1 cellular context compared by ENCODE assay signal in the genomic region with DNA sequence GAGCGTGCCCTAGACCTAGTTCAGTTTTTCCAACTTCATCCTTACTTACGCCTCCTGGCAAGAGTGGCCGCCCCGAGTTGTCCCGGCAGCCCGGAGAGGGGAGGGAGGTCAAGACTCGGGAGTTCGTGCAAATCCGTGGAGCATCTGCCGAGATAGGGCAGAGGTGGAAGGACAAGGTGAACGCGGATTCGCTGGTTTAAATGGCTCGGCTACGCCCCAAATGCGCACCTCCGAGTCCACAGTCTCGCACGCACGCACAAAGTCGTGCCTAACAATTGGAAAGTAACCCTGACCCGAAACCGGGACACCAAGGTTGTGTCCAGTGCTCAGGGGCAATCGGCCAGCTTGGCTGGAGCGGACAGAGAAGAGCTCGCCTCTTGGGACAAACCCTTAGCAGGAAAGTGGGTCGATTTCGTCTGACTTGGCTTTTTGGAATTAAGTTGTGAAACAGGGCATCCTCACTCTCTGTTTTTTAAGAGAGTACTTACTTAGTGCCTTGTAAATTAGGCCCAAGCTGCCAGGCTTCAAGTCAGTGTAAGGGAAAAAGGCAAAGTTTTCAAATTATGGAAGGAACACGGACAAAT.
TF ChIP-seq lines count a peak whose summit lies in the region.

No MANE protein-coding gene starts in this region.

TF ChIP-seq in WTC11, 78 proteins besides CTCF, POLR2A, EP300 and RAD21 (continued from another document):
- 0 out of 2 replicates have a peak, but pooled peaks have one; percentile 12 for TF ChIP-seq ZNF219 (CRISPR knock-in tag; IDR thresholded peaks at IDR 0.05; ENCODE audit: borderline replicate concordance)
- no peak for TF ChIP-seq ZNF121 (CRISPR knock-in tag; IDR thresholded peaks at IDR 0.05)
- TF ChIP-seq, protein P1, sequence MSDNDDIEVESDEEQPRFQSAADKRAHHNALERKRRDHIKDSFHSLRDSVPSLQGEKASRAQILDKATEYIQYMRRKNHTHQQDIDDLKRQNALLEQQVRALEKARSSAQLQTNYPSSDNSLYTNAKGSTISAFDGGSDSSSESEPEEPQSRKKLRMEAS (CRISPR knock-in tag; IDR thresholded peaks at IDR 0.05), result peak; percentile 37
- TF ChIP-seq FOXP1 (CRISPR knock-in tag; IDR thresholded peaks at IDR 0.05; ENCODE audit: borderline replicate concordance), result no peak
- 0 out of 2 replicates have a peak, but pooled peaks have one; percentile 68 for TF ChIP-seq KAT7 (CRISPR knock-in tag; IDR thresholded peaks at IDR 0.05; ENCODE audit: borderline replicate concordance)
- TF ChIP-seq RORB (CRISPR knock-in tag; IDR thresholded peaks at IDR 0.05), result no peak
- 0 out of 2 replicates have a peak, but pooled peaks have one; percentile 28 for TF ChIP-seq ESRRA (CRISPR knock-in tag; IDR thresholded peaks at IDR 0.05; ENCODE audit: borderline replicate concordance)
- TF ChIP-seq, protein P2, sequence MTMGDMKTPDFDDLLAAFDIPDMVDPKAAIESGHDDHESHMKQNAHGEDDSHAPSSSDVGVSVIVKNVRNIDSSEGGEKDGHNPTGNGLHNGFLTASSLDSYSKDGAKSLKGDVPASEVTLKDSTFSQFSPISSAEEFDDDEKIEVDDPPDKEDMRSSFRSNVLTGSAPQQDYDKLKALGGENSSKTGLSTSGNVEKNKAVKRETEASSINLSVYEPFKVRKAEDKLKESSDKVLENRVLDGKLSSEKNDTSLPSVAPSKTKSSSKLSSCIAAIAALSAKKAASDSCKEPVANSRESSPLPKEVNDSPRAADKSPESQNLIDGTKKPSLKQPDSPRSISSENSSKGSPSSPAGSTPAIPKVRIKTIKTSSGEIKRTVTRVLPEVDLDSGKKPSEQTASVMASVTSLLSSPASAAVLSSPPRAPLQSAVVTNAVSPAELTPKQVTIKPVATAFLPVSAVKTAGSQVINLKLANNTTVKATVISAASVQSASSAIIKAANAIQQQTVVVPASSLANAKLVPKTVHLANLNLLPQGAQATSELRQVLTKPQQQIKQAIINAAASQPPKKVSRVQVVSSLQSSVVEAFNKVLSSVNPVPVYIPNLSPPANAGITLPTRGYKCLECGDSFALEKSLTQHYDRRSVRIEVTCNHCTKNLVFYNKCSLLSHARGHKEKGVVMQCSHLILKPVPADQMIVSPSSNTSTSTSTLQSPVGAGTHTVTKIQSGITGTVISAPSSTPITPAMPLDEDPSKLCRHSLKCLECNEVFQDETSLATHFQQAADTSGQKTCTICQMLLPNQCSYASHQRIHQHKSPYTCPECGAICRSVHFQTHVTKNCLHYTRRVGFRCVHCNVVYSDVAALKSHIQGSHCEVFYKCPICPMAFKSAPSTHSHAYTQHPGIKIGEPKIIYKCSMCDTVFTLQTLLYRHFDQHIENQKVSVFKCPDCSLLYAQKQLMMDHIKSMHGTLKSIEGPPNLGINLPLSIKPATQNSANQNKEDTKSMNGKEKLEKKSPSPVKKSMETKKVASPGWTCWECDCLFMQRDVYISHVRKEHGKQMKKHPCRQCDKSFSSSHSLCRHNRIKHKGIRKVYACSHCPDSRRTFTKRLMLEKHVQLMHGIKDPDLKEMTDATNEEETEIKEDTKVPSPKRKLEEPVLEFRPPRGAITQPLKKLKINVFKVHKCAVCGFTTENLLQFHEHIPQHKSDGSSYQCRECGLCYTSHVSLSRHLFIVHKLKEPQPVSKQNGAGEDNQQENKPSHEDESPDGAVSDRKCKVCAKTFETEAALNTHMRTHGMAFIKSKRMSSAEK (CRISPR knock-in tag; IDR thresholded peaks at IDR 0.05; ENCODE audit: borderline replicate concordance), result no peak
